Comparison of ENCODE assay signal across 25 cellular contexts in genomic region chr5:92956886-92957285, GRCh38.
"Had no signal": no experiment of that assay in that cellular context is flagged by ENCODE, and none has a peak within 500 bp of the region (broad histone marks: within the 10 kb centered on the region; RNA-seq: fewer than 3 reads in every experiment).

No MANE protein-coding gene starts in this region.

- H3K4me1 ChIP-seq: colonic mucosa, gastrocnemius medialis, left lung, psoas muscle, spleen, transverse colon, upper lobe of right lung, uterus had no signal

- H3K36me3 ChIP-seq: colonic mucosa, gastrocnemius medialis, left lung, ovary, spleen, thoracic aorta, transverse colon, upper lobe of right lung, uterus had no signal

- H3K4me3 ChIP-seq: colonic mucosa, gastrocnemius medialis, left lung, mucosa of descending colon, ovary, psoas muscle, skin epidermis, spleen, thoracic aorta, transverse colon, upper lobe of right lung, uterus had no signal

- H3K27me3 ChIP-seq: colonic mucosa, gastrocnemius medialis, left lung, ovary, spleen, transverse colon, upper lobe of right lung, uterus had no signal

- DNase-seq: colonic mucosa; foreskin fibroblast; gastrocnemius medialis; head of caudate nucleus; kidney; left cardiac atrium; left lung; mesenchymal stem cell; mucosa of descending colon; naive thymus-derived CD4-positive, alpha-beta T cell; occipital lobe; ovary; posterior cingulate gyrus; psoas muscle; right cardiac atrium; spleen; stimulated activated CD4-positive, alpha-beta T cell treated with anti-CD3 and anti-CD28 coated beads, Interleukin-4, amount 100 ng/mL, for 4 hours; stimulated activated naive CD8-positive, alpha-beta T cell treated with anti-CD3 and anti-CD28 coated beads, Interleukin-15, Interleukin-2, amounts not matched to agents 100 U/mL and 50 U/mL, for 24 hours; substantia nigra; transverse colon; upper lobe of right lung; uterus had no signal

- H3K27ac ChIP-seq: colonic mucosa, gastrocnemius medialis, left lung, ovary, psoas muscle, skin epidermis, spleen, thoracic aorta, transverse colon, upper lobe of right lung, uterus had no signal

- ATAC-seq: gastrocnemius medialis; left lung; mucosa of descending colon; naive thymus-derived CD4-positive, alpha-beta T cell; psoas muscle; stimulated activated memory B cell treated with anti-CD40 and anti-IgM and Interleukin-4, amounts not matched to agents 10 μg/mL and 1 μg/mL and 100 μg/mL, for 72 hours; stimulated activated naive CD8-positive, alpha-beta T cell treated with anti-CD3 and anti-CD28 coated beads, Interleukin-15, Interleukin-2, amounts not matched to agents 100 U/mL and 50 U/mL, for 24 hours; upper lobe of right lung had no signal

- H3K9me3 ChIP-seq: colonic mucosa, gastrocnemius medialis, thoracic aorta, uterus had no signal
